Comparison of ENCODE assay signal across 10 cellular contexts in the genomic region with DNA sequence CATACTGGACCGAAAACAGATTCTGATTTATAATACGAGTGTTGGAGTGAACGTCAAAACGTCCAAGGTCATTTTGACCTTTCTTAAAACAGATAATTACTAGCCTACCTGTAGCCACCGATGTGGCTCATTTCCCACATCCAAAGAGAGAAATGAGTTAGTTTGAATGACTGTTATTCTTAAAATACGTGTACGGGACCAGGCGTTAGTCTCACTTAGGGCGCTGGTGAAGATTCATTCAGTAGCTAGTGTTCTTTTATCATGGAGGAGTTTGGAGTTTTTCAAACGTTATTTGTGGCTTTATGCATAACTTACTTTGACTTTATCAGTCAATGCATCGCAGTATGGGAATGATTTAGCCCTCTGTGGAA. TPM values are rescaled to one million over a fixed set of nuclear protein-coding genes. Genes with fewer than 3 reads are reported as not detected.
DNase-seq lines count a peak whose midpoint lies in the region; ATAC-seq, FAIRE-seq and TF ChIP-seq lines count a peak whose summit lies in the region.
"Had no signal": no experiment of that assay in that cellular context is flagged by ENCODE, and none has a peak within 500 bp of the region (broad histone marks: within the 10 kb centered on the region; RNA-seq: fewer than 3 reads in every experiment).

No MANE protein-coding gene starts in this region.

- H3K9me3 Mint-ChIP-seq in CD14-positive monocyte: peaks cover 0 to 6% (median 0%) of the 10 kb centered on the region in 7 donors

- H3K27me3 Mint-ChIP-seq in CD14-positive monocyte (ENCODE audit: low read depth in 3 of 3): peaks cover 6 to 19% (median 17%) of the 10 kb centered on the region in 3 donors

- TF ChIP-seq POLR2A in esophagus squamous epithelium (IDR thresholded peaks at IDR 0.05): no peak
- TF ChIP-seq POLR2A in ovary (IDR thresholded peaks at IDR 0.05): no peak
- no peak for TF ChIP-seq POLR2A in GM12892 (IDR thresholded peaks at IDR 0.05; ENCODE audit: low read depth, low read length)

- peak overlapping the region; percentile 70 for H2AFZ ChIP-seq in PC-3 (ENCODE audit: low read length)

- H3K4me3 ChIP-seq in PC-3 (ENCODE audit: low read length) (peak overlapping the region; percentile 72), esophagus squamous epithelium (peak overlapping the region in 3 of 4 donors; percentile 48 to 79 (median 62)), ovary (peak overlapping the region; percentile 63)

- H3K4me1 Mint-ChIP-seq in CD14-positive monocyte: peaks cover 23% of the 10 kb centered on the region

- H3K9me3 ChIP-seq in PC-3 (ENCODE audit: low read length): no peaks in the 10 kb centered on the region
- H3K9me3 ChIP-seq in esophagus squamous epithelium: no peaks in the 10 kb centered on the region
- H3K9me3 ChIP-seq in ovary: no peaks in the 10 kb centered on the region

- TF ChIP-seq CTCF in CD14-positive monocyte (IDR thresholded peaks at IDR 0.05) (no peak), PC-3 (conservative IDR thresholded peaks at IDR 0.05; ENCODE audit: low read depth, low read length) (no peak), esophagus squamous epithelium (IDR thresholded peaks at IDR 0.05) (no peak), ovary (IDR thresholded peaks at IDR 0.05) (no peak)

- peak overlapping the region; percentile 84 to 89 for H3K4me3 Mint-ChIP-seq in CD14-positive monocyte

- H3K27ac ChIP-seq in PC-3 (ENCODE audit: low read length) (no peak overlapping the region), esophagus squamous epithelium (peak overlapping the region in 2 of 4 donors; percentile 84 to 89), ovary (peak overlapping the region in 1 of 2 donors; percentile 93)

- WGBS in esophagus squamous epithelium, 2 donors: 25 to 32% methylated on average over 11 of the region's 11 CpGs
- 4 to 7% (median 6%) methylated on average over 11 of the region's 11 CpGs for WGBS in ovary, 3 donors

- TF ChIP-seq EP300 in ovary (IDR thresholded peaks at IDR 0.05): no peak

- CTCF ChIA-PET in PC-3 (lab: Charles Lee): interaction anchor here (1.4 kb wide), 1 partner anchor 17 kb away, joined by 3 read pairs; no protein-coding TSS in a partner anchor

- no peaks in the 10 kb centered on the region for H4K20me1 ChIP-seq in PC-3 (ENCODE audit: low read length)

- intact Hi-C loops in CD14-positive monocyte (cut with micrococcal nuclease): no loop called here
- intact Hi-C loops in PC-3 (cut with micrococcal nuclease): loop anchor here (10.0 kb wide), 1 partner anchor 219 kb away; no protein-coding TSS in a partner anchor
- intact Hi-C loops in esophagus squamous epithelium (cut with DNase I): no loop called here
- intact Hi-C loops in ovary (cut with DNase I): loop anchor here in 2 of 4 donors (10.0 kb wide), 2 partner anchors 71 to 271 kb away; no protein-coding TSS in a partner anchor

- no peak for ATAC-seq in PC-3
- no peak for ATAC-seq in HG03139 (IDR thresholded peaks at IDR 0.05; ENCODE audit: unreplicated experiment)

- H3K9me2 ChIP-seq in PC-3 (replicated peaks; ENCODE audit: low read length): no peaks in the 10 kb centered on the region

- peak overlapping the region; percentile 82 for H3K4me2 ChIP-seq in PC-3 (ENCODE audit: low read length)

- no peaks in the 10 kb centered on the region for H3F3A ChIP-seq in PC-3 (ENCODE audit: low read length, unreplicated experiment)

- peaks cover 0 to 3% of the 10 kb centered on the region in 2 donors for H3K36me3 Mint-ChIP-seq in CD14-positive monocyte

- H3K27me3 ChIP-seq in PC-3 (ENCODE audit: low read length) (peaks cover 46% of the 10 kb centered on the region), esophagus squamous epithelium (peaks cover 0 to 50% (median 0%) of the 10 kb centered on the region in 4 donors), ovary (no peaks in the 10 kb centered on the region)

- H3K4me1 ChIP-seq in PC-3 (ENCODE audit: insufficient read depth, low read length) (peaks cover 28% of the 10 kb centered on the region; the same call in 1 of the 2 replicates), esophagus squamous epithelium (peaks cover 0 to 22% (median 18%) of the 10 kb centered on the region in 3 donors), ovary (ENCODE audit: insufficient read depth) (peaks cover 4% of the 10 kb centered on the region)

- H3K79me2 ChIP-seq in PC-3 (ENCODE audit: low read length): peaks cover 52% of the 10 kb centered on the region

- no peak for FAIRE-seq in GM12892 (lab: Jason Lieb, UNC)

- peak overlapping the region; percentile 57 for H3K9ac ChIP-seq in PC-3 (ENCODE audit: low read length)

- POLR2A ChIA-PET in PC-3 (lab: Charles Lee; ENCODE audit: unreplicated experiment): no interaction called here

- no peak overlapping the region for H3K27ac Mint-ChIP-seq in CD14-positive monocyte

- no peak for DNase-seq in CD14-positive monocyte (ENCODE audit: low spot score)
- peak; percentile 23 for DNase-seq in PC-3
- no peak for DNase-seq in esophagus squamous epithelium (lab: John Stamatoyannopoulos, UW)
- DNase-seq in ovary: no peak
- no peak for DNase-seq in GM12892 (ENCODE audit: insufficient read length)
- no peak for DNase-seq in HCEC 1CT
- DNase-seq in AG20443 (ENCODE audit: low spot score): no peak
- DNase-seq: GDM1 had no signal

- H3K36me3 ChIP-seq in PC-3 (ENCODE audit: low read depth, low read length): no peaks in the 10 kb centered on the region
- H3K36me3 ChIP-seq in esophagus squamous epithelium: no peaks in the 10 kb centered on the region
- no peaks in the 10 kb centered on the region for H3K36me3 ChIP-seq in ovary

- TSS peak; percentile 53 for BruUV-seq in PC-3 (replicated peaks; lab: Mats Ljungman, UMichigan)

RNA-seq across cellular contexts. Expression of a gene that starts 1.4 kb away (rescaled TPM):
- polyA plus RNA-seq in CD14-positive monocyte (under 1 TPM; 0.02 to 0.14 TPM), ovary (10 to 100 TPM; 13.6 to 15.1 TPM)
- total RNA-seq in PC-3 (2014; rRNA removed) (11.9 and 13.9 TPM in 2 replicates), esophagus squamous epithelium (1 to 10 TPM in 2 of 4 donors, under 1 TPM in 2; 0.11 to 8.2 (median 2.0) TPM), ovary (10 to 100 TPM; 19.8 to 43.4 (median 23.8) TPM)
- not detected for polyA plus RNA-seq in GM12892 (2012; ENCODE audit: missing spikeins)
- total RNA-seq: OCI-LY7 had no signal
